Comparison of ENCODE assay signal across 11 cellular contexts in genomic region chr1:226675720-226676357, GRCh38.
A peak's percentile ranks its signal among the peaks of the same experiment; 100 is the strongest.
DNase-seq lines count a peak whose midpoint lies in the region; ATAC-seq and TF ChIP-seq lines count a peak whose summit lies in the region.
"Had no signal": no experiment of that assay in that cellular context is flagged by ENCODE, and none has a peak within 500 bp of the region (broad histone marks: within the 10 kb centered on the region; RNA-seq: fewer than 3 reads in every experiment).

No MANE protein-coding gene starts in this region.

- intact Hi-C loops in activated T-helper 2 cell treated with anti-CD3 and anti-CD28 coated beads, Interferon-gamma antibody, Interleukin-2, Interleukin-4, amounts not matched to agents 10 μg/mL and 5 μg/mL and 100 μg/mL, durations not matched to agents 14 hours and 24 hours and 36 hours (cut with micrococcal nuclease) = loop anchor here (2.0 to 5.0 kb wide), 4 partner anchors 15 to 57 kb away; no protein-coding TSS in a partner anchor

- POLR2A ChIA-PET in WTC11 (lab: Charles Lee) = interaction anchor here (0.5 kb wide), 1 partner anchor 367 kb away, joined by 3 read pairs; no protein-coding TSS in a partner anchor

- peak; percentile 19 for DNase-seq in activated T-cell treated with anti-CD3 and anti-CD28 coated beads, Interleukin-2, amount 50 U/mL, for 1 hour
- DNase-seq in activated T-cell treated with anti-CD3 and anti-CD28 coated beads, Interleukin-2, amount 50 U/mL, for 48 hours = no peak
- no peak for DNase-seq in activated T-helper 2 cell treated with anti-CD3 and anti-CD28 coated beads, Interferon-gamma antibody, Interleukin-2, Interleukin-4, amounts not matched to agents 10 μg/mL and 5 μg/mL and 100 μg/mL, durations not matched to agents 14 hours and 24 hours and 36 hours (ENCODE audit: low spot score)
- DNase-seq in suprapubic skin (ENCODE audit: low spot score in 2 of 2) = no peak
- DNase-seq in WTC11 (ENCODE audit: low spot score) = no peak
- no peak for DNase-seq in islet precursor cell
- DNase-seq: ACHN, NCI-H1092 treated with DMSO at 0.1 percent for 48 hours had no signal

- no peaks in the 10 kb centered on the region for H3K9me3 Mint-ChIP-seq in activated T-helper 2 cell treated with anti-CD3 and anti-CD28 coated beads, Interferon-gamma antibody, Interleukin-2, Interleukin-4, amounts not matched to agents 10 μg/mL and 5 μg/mL and 100 μg/mL, durations not matched to agents 14 hours and 24 hours and 36 hours
- H3K9me3 Mint-ChIP-seq in WTC11 = no peaks in the 10 kb centered on the region

- H3K4me3 ChIP-seq in suprapubic skin = no peak overlapping the region

- CTCF ChIA-PET in WTC11 (lab: Charles Lee) = no interaction called here

- H3K27me3 Mint-ChIP-seq in activated T-helper 2 cell treated with anti-CD3 and anti-CD28 coated beads, Interferon-gamma antibody, Interleukin-2, Interleukin-4, amounts not matched to agents 10 μg/mL and 5 μg/mL and 100 μg/mL, durations not matched to agents 14 hours and 24 hours and 36 hours (ENCODE audit: low read depth) = no peaks in the 10 kb centered on the region
- peaks cover 30% of the 10 kb centered on the region for H3K27me3 Mint-ChIP-seq in WTC11 (ENCODE audit: low read depth)

- H3K4me1 ChIP-seq in suprapubic skin = peaks cover 76% of the 10 kb centered on the region

- ATAC-seq in WTC11 (no peak), HG03159 (IDR thresholded peaks at IDR 0.05; ENCODE audit: unreplicated experiment) (no peak)
- ATAC-seq: left colon had no signal

- H3K27me3 ChIP-seq in layer of hippocampus (ENCODE audit: control insufficient read depth, insufficient read depth, low read length) = no peaks in the 10 kb centered on the region
- H3K27me3 ChIP-seq in suprapubic skin = no peaks in the 10 kb centered on the region

- H3K4me3 Mint-ChIP-seq in activated T-helper 2 cell treated with anti-CD3 and anti-CD28 coated beads, Interferon-gamma antibody, Interleukin-2, Interleukin-4, amounts not matched to agents 10 μg/mL and 5 μg/mL and 100 μg/mL, durations not matched to agents 14 hours and 24 hours and 36 hours (ENCODE audit: low read depth) = peak overlapping the region; percentile 59
- H3K4me3 Mint-ChIP-seq in WTC11 = no peak overlapping the region

- H3K27ac ChIP-seq in layer of hippocampus (ENCODE audit: low read depth, low read length) (peak overlapping the region; percentile 90), suprapubic skin (peak overlapping the region; percentile 91)

- H3K36me3 ChIP-seq in suprapubic skin = no peaks in the 10 kb centered on the region

- peaks cover 77% of the 10 kb centered on the region for H3K4me1 Mint-ChIP-seq in activated T-helper 2 cell treated with anti-CD3 and anti-CD28 coated beads, Interferon-gamma antibody, Interleukin-2, Interleukin-4, amounts not matched to agents 10 μg/mL and 5 μg/mL and 100 μg/mL, durations not matched to agents 14 hours and 24 hours and 36 hours (ENCODE audit: low read depth)
- peaks cover 44% of the 10 kb centered on the region for H3K4me1 Mint-ChIP-seq in WTC11

- no peak for TF ChIP-seq EP300 in suprapubic skin (IDR thresholded peaks at IDR 0.05)

- no peak for TF ChIP-seq CTCF in suprapubic skin (IDR thresholded peaks at IDR 0.05)
- no peak for TF ChIP-seq CTCF in WTC11 (IDR thresholded peaks at IDR 0.05)

- H3K36me3 Mint-ChIP-seq in activated T-helper 2 cell treated with anti-CD3 and anti-CD28 coated beads, Interferon-gamma antibody, Interleukin-2, Interleukin-4, amounts not matched to agents 10 μg/mL and 5 μg/mL and 100 μg/mL, durations not matched to agents 14 hours and 24 hours and 36 hours (ENCODE audit: low read depth) = peaks cover 31% of the 10 kb centered on the region
- no peaks in the 10 kb centered on the region for H3K36me3 Mint-ChIP-seq in WTC11

- H3K9me3 ChIP-seq in suprapubic skin = no peaks in the 10 kb centered on the region

- no peak for TF ChIP-seq POLR2A in suprapubic skin (IDR thresholded peaks at IDR 0.05)

- 76% methylated on average over 7 of the region's 7 CpGs for WGBS in suprapubic skin

- H3K27ac Mint-ChIP-seq in activated T-helper 2 cell treated with anti-CD3 and anti-CD28 coated beads, Interferon-gamma antibody, Interleukin-2, Interleukin-4, amounts not matched to agents 10 μg/mL and 5 μg/mL and 100 μg/mL, durations not matched to agents 14 hours and 24 hours and 36 hours = peak overlapping the region; percentile 80
- no peak overlapping the region for H3K27ac Mint-ChIP-seq in WTC11

TF ChIP-seq in WTC11, 78 proteins besides CTCF, POLR2A, EP300 and RAD21:
- TF ChIP-seq NFYB (CRISPR knock-in tag; conservative IDR thresholded peaks at IDR 0.05; ENCODE audit: low read depth) = no peak
- no peak for TF ChIP-seq GTF2I (CRISPR knock-in tag; conservative IDR thresholded peaks at IDR 0.05)
- no peak for TF ChIP-seq ERG (CRISPR knock-in tag; IDR thresholded peaks at IDR 0.05)
- no peak for TF ChIP-seq ZNF532 (CRISPR knock-in tag; IDR thresholded peaks at IDR 0.05; ENCODE audit: borderline replicate concordance)
- no peak for TF ChIP-seq CDX4 (CRISPR knock-in tag; IDR thresholded peaks at IDR 0.05; ENCODE audit: borderline replicate concordance)
- TF ChIP-seq SOX15 (CRISPR knock-in tag; IDR thresholded peaks at IDR 0.05) = no peak
- no peak for TF ChIP-seq RELA (CRISPR knock-in tag; IDR thresholded peaks at IDR 0.05; ENCODE audit: borderline replicate concordance)
